In the genomic region with DNA sequence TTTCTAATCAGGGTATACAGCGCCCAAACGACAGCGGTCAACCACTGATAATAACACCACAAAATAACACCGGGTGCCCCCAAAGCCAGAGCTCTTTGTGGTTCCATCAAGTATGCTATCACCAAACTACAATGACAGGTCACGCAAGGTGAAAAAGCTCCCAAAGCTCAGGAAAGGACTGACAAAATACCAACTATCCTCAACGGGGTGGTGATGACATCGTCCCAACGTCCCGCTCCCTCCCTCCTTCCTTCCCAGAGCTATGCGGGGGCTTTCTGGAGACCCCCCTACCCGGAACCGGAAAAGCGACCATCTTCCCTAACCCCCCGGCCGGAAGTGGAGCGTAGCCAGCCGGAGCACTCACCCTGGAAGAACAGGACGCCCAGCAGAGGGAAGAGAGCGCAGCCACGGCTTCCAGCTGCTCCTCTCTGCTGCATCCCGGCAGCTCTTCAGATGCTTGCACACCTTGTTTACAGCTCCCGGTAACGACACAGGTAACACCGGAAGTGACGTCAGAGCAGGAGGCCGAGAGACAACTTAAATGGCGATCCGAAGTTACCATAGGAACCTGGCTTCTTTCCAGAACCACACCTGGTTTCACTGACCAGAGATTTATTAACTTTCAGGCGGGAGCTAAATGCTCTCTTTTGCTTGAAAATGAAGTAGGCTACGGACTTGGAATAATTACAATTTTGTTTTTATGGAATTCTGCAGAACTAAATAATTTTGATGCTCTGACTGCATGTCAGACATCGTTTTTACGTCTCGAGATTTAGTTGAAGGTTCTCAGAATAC, we compare ENCODE assay signal across 8 cellular contexts. TPM values are rescaled to one million over a fixed set of nuclear protein-coding genes. Genes with fewer than 3 reads are reported as not detected.
DNase-seq lines count a peak whose midpoint lies in the region; ATAC-seq and TF ChIP-seq lines count a peak whose summit lies in the region.

A gene with protein sequence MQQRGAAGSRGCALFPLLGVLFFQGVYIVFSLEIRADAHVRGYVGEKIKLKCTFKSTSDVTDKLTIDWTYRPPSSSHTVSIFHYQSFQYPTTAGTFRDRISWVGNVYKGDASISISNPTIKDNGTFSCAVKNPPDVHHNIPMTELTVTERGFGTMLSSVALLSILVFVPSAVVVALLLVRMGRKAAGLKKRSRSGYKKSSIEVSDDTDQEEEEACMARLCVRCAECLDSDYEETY (minus strand): TSS at position 508 of the 795 bp plus-strand sequence. CDS start 71 bp downstream, at position 437.

- DNase-seq in CD8-positive, alpha-beta memory T cell: peak; percentile 69 to 93 (median 90)
- DNase-seq in Karpas-422 (peak; percentile 93), Peyer's patch (peak; percentile 88 to 97 (median 91)), fibroblast of gingiva (ENCODE audit: low read depth) (peak; percentile 4), myocyte (ENCODE audit: low read depth) (peak; percentile 11)
- DNase-seq in activated T-helper 1 cell treated with anti-CD3 and anti-CD28 coated beads, Interleukin-2, amount 50 U/mL, for 16 hours (ENCODE audit: low read depth in 1 of 2, low spot score in 1 of 2): peak; percentile 60 to 71
- DNase-seq in stimulated activated CD8-positive, alpha-beta memory T cell treated with anti-CD3 and anti-CD28 coated beads, Interleukin-7, amount 100 ng/mL, for 24 hours (ENCODE audit: low read depth): peak; percentile 59

- peak within 1 kb of the TSS; percentile 79 for H3K9ac ChIP-seq in Karpas-422 (ENCODE audit: low read length)

- peaks cover 0 to 2% (median 0%) of the 10 kb centered on the region in 5 donors for H3K9me3 Mint-ChIP-seq in CD8-positive, alpha-beta memory T cell

- peaks cover 0 to 29% (median 0%) of the 10 kb centered on the region in 3 donors for H3K36me3 Mint-ChIP-seq in CD8-positive, alpha-beta memory T cell

- peak; percentile 73 for ATAC-seq in GM21526 (IDR thresholded peaks at IDR 0.05; ENCODE audit: low FRiP score, unreplicated experiment)

- H3K27ac Mint-ChIP-seq in CD8-positive, alpha-beta memory T cell: peak within 1 kb of the TSS; percentile 98 to 100 (median 99)

- H3K79me2 ChIP-seq in Karpas-422 (ENCODE audit: low read length): no peaks in the 10 kb centered on the region; the same call in 1 of the 2 replicates

- peak within 1 kb of the TSS; percentile 90 for H3K4me3 ChIP-seq in CD8-positive, alpha-beta memory T cell (ENCODE audit: low read length)
- H3K4me3 ChIP-seq in Karpas-422 (ENCODE audit: low read length) (peak within 1 kb of the TSS; percentile 91), Peyer's patch (peak within 1 kb of the TSS; percentile 52 to 85 (median 72))

- H3K27ac ChIP-seq in CD8-positive, alpha-beta memory T cell (ENCODE audit: low read depth, low read length): peak within 1 kb of the TSS; percentile 98
- H3K27ac ChIP-seq in Karpas-422 (ENCODE audit: low read length): peak within 1 kb of the TSS; percentile 78
- H3K27ac ChIP-seq in Peyer's patch: peak within 1 kb of the TSS; percentile 82 to 95 (median 83)

- POLR2A ChIA-PET in CD8-positive, alpha-beta memory T cell (lab: Charles Lee): interaction anchor here (0.6 to 2.3 kb wide), 18 partner anchors 10 to 187 kb away, joined by 3 to 12 read pairs (median 4); a partner anchor contains a TSS

- H3K4me1 ChIP-seq in CD8-positive, alpha-beta memory T cell (ENCODE audit: insufficient read depth, low read length): peaks cover 27% of the 10 kb centered on the region
- H3K4me1 ChIP-seq in Karpas-422 (ENCODE audit: low read length) (peaks cover 14% of the 10 kb centered on the region), Peyer's patch (peaks cover 0 to 7% (median 2%) of the 10 kb centered on the region in 4 donors)

- no peaks in the 10 kb centered on the region for H3K36me3 ChIP-seq in CD8-positive, alpha-beta memory T cell (ENCODE audit: insufficient read depth, low read length)
- H3K36me3 ChIP-seq in Karpas-422 (ENCODE audit: insufficient read depth, low read length) (no peaks in the 10 kb centered on the region), Peyer's patch (no peaks in the 10 kb centered on the region)

- no peaks in the 10 kb centered on the region for H4K20me1 ChIP-seq in Karpas-422 (ENCODE audit: insufficient read depth, low read depth, low read length)

- no peaks in the 10 kb centered on the region for H3K9me2 ChIP-seq in Karpas-422 (replicated peaks; ENCODE audit: insufficient read depth, low read length)

- H3K9me3 ChIP-seq in CD8-positive, alpha-beta memory T cell (ENCODE audit: low read length): no peaks in the 10 kb centered on the region
- H3K9me3 ChIP-seq in Karpas-422 (ENCODE audit: low read length) (no peaks in the 10 kb centered on the region), Peyer's patch (no peaks in the 10 kb centered on the region)

- peak within 1 kb of the TSS; percentile 58 for H2AFZ ChIP-seq in Karpas-422 (ENCODE audit: low read length)

- CTCF ChIA-PET in CD8-positive, alpha-beta memory T cell (lab: Charles Lee): interaction anchor here (0.8 to 2.3 kb wide), 11 partner anchors 9 to 96 kb away, joined by 3 to 15 read pairs (median 3); no protein-coding TSS in a partner anchor

- TF ChIP-seq POLR2A in Peyer's patch (IDR thresholded peaks at IDR 0.05): peak; percentile 90 to 92

- H3K27me3 Mint-ChIP-seq in CD8-positive, alpha-beta memory T cell: peaks cover 0 to 3% of the 10 kb centered on the region in 2 donors

- H3K4me2 ChIP-seq in Karpas-422 (ENCODE audit: low read depth, low read length, poor library complexity, severe bottlenecking): peak within 1 kb of the TSS; percentile 95

- H3K4me1 Mint-ChIP-seq in CD8-positive, alpha-beta memory T cell: peaks cover 43 to 51% (median 50%) of the 10 kb centered on the region in 3 donors

- peak in 1 of 6 experiments; percentile 3 for TF ChIP-seq CTCF in Peyer's patch (IDR thresholded peaks at IDR 0.05)

- peak within 1 kb of the TSS; percentile 97 to 99 (median 98) for H3K4me3 Mint-ChIP-seq in CD8-positive, alpha-beta memory T cell

- H3K27me3 ChIP-seq in CD8-positive, alpha-beta memory T cell (ENCODE audit: insufficient read depth, low read length, poor library complexity, severe bottlenecking): no peaks in the 10 kb centered on the region
- H3K27me3 ChIP-seq in Karpas-422 (ENCODE audit: low read length): no peaks in the 10 kb centered on the region
- no peaks in the 10 kb centered on the region for H3K27me3 ChIP-seq in Peyer's patch

RNA-seq across cellular contexts. Expression of the gene that starts here (rescaled TPM):
- total RNA-seq in CD8-positive, alpha-beta memory T cell: 100 to 1,000 TPM; 113 to 119 TPM
- polyA plus RNA-seq in CD8-positive, alpha-beta memory T cell: 10.6 TPM
- total RNA-seq in Karpas-422 (2014; rRNA removed; shearing (Covaris generic); ENCODE audit: low replicate concordance): 2.7 and 7.0 TPM in 2 replicates
- total RNA-seq in Peyer's patch (10 to 100 TPM in 1 of 4 donors, 1 to 10 TPM in 2, under 1 TPM in 1; 0.83 to 15.4 (median 7.8) TPM), myocyte (not detected in 2 replicates)
- polyA plus RNA-seq in myocyte (2012): not detected

Comparison
In these comparisons a context has a peak if more than half of its experiments do, and no peak if none do; other contexts are left out.
1. Peak in every context shown above with its lines: DNase-seq, ATAC-seq, H3K4me3 ChIP-seq and H3K27ac ChIP-seq.
2. RNA of the gene that starts here (total RNA-seq): 113 to 119 TPM in CD8-positive, alpha-beta memory T cell; 0.83 to 15.4 TPM in Peyer's patch, 2.7 to 7.0 TPM in Karpas-422 and not detected in myocyte; every median in the first group is over 4 times any median in the second.
3. Peak in DNase-seq in myocyte; RNA of the gene not detected or under 1 TPM.
4. DNase-seq: peak in every context shown above with its lines; median percentile 93 in Karpas-422; 91 in Peyer's patch; 90 in CD8-positive, alpha-beta memory T cell; 66 in activated T-helper 1 cell treated with anti-CD3 and anti-CD28 coated beads, Interleukin-2, amount 50 U/mL, for 16 hours; 59 in stimulated activated CD8-positive, alpha-beta memory T cell treated with anti-CD3 and anti-CD28 coated beads, Interleukin-7, amount 100 ng/mL, for 24 hours; 11 in myocyte; 4 in fibroblast of gingiva.